In the genomic region with DNA sequence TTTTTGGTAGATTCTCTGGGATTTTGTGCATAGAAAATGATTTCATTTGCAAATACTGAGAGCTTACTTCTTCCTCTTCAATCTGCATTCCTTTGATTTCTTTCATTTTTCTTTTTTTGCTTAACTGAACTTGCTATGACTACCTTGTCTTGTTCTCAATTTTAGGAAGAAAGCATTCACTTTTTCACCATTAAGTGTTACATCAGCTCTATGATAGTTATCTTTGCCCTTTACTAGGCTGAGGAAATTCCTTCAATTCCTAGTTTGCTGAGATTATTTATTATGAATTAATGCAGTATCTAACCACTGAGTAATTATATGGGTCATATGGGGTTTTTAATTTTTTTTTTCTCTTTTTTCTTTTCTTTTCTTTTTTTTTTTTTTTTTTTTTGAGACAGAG, we compare ENCODE assay signal across 24 cellular contexts.
"Had no signal": no experiment of that assay in that cellular context is flagged by ENCODE, and none has a peak within 500 bp of the region (broad histone marks: within the 10 kb centered on the region; RNA-seq: fewer than 3 reads in every experiment).

No MANE protein-coding gene starts in this region.

- H3K27ac Mint-ChIP-seq: dendritic cell treated with granulocyte-macrophage colony-stimulating factor and Interleukin-4, amounts not matched to agents 40 ng/mL and 50 ng/mL, for 4 days; effector memory CD8-positive, alpha-beta T cell; endodermal cell; mesothelial cell of epicardium; naive thymus-derived CD8-positive, alpha-beta T cell had no signal

- H3K4me1 Mint-ChIP-seq: endodermal cell had no signal

- H3K27me3 Mint-ChIP-seq: dendritic cell treated with granulocyte-macrophage colony-stimulating factor and Interleukin-4, amounts not matched to agents 40 ng/mL and 50 ng/mL, for 4 days; effector memory CD8-positive, alpha-beta T cell; naive B cell; naive thymus-derived CD8-positive, alpha-beta T cell had no signal

- ATAC-seq: effector memory CD8-positive, alpha-beta T cell; esophagus mucosa; gastrocnemius medialis; heart right ventricle; left cardiac atrium; left lung; left ventricle myocardium superior; lower lobe of right lung; mucosa of descending colon; naive thymus-derived CD8-positive, alpha-beta T cell had no signal

- H3K9me3 Mint-ChIP-seq: dendritic cell treated with granulocyte-macrophage colony-stimulating factor and Interleukin-4, amounts not matched to agents 40 ng/mL and 50 ng/mL, for 4 days; effector memory CD8-positive, alpha-beta T cell; endodermal cell; mesothelial cell of epicardium; naive thymus-derived CD8-positive, alpha-beta T cell had no signal

- DNase-seq: cortex of kidney; effector CD8-positive, alpha-beta T cell; effector memory CD8-positive, alpha-beta T cell; endodermal cell; erythroblast; esophagus squamous epithelium; foreskin fibroblast; foreskin melanocyte; gastrocnemius medialis; glutamatergic neuron; head of caudate nucleus; heart right ventricle; hippocampal formation; left cardiac atrium; left lung; left ventricle myocardium superior; lower lobe of right lung; mesenchymal stem cell; mucosa of descending colon; naive B cell; naive thymus-derived CD8-positive, alpha-beta T cell had no signal

- H3K4me3 Mint-ChIP-seq: dendritic cell treated with granulocyte-macrophage colony-stimulating factor and Interleukin-4, amounts not matched to agents 40 ng/mL and 50 ng/mL, for 4 days; effector memory CD8-positive, alpha-beta T cell; endodermal cell; mesothelial cell of epicardium; naive B cell; naive thymus-derived CD8-positive, alpha-beta T cell had no signal
